ENCODE assay signal across 8 cellular contexts in the genomic region with DNA sequence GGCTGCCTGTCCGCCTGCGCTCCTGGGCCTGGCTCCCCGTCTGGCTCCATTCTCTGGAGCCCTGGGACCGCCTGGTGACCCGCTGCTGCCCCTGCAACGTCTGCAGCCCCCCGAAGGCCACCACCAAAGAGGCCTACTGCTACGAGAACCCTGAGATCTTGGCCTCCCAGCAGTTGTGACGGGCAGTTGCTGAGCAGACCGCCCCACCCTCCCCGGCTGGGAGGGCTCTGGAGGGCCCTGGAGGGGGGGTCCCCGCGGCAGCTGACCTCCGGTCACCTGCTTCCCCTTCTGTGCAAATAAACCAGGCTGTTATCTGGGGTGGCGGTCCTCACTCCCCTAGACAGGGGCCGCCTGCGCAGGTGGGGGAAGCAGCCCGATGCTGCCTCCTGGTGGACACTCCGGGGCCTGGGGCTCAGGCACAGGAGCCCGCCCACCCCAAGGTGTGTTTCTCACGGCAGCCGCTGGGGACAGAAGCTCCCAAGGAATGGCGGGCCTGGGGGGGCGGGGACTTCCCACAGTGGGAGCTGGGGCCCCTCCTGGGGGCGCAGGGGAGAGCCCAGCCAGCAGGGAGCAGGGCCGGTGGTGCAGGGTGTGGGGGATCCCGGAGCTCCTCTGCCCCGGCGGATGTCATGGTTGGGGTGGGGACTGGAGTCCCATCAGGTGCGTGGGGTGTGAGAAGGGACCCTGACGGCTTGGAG. TPM values are rescaled to one million over a fixed set of nuclear protein-coding genes. Genes with fewer than 3 reads are reported as not detected.
A peak's percentile ranks its signal among the peaks of the same experiment; 100 is the strongest.
DNase-seq lines count a peak whose midpoint lies in the region; ATAC-seq and TF ChIP-seq lines count a peak whose summit lies in the region.

No MANE protein-coding gene starts in this region.

- no peaks in the 10 kb centered on the region for H3K79me1 ChIP-seq in H9 (ENCODE audit: insufficient read depth, low read depth, low read length, poor library complexity, severe bottlenecking)

- H3K4me3 ChIP-seq in mammary epithelial cell (replicated peaks in 1 of 3; ENCODE audit: insufficient read depth in 1 of 3, low read depth in 2 of 3, low read length in 3 of 3) (no peak overlapping the region), kidney epithelial cell (ENCODE audit: low read depth, low read length) (no peak overlapping the region)

- no peaks in the 10 kb centered on the region for H3K9me3 ChIP-seq in H9 (ENCODE audit: control insufficient read depth, low read depth, low read length)
- H3K9me3 ChIP-seq in mammary epithelial cell (replicated peaks; ENCODE audit: insufficient read depth, low read length), result no peaks in the 10 kb centered on the region

- H3K36me3 Mint-ChIP-seq in H9 (ENCODE audit: insufficient read depth in 1 of 3, low read depth in 3 of 3) (peaks cover 3 to 5% (median 4%) of the 10 kb centered on the region in 3 experiments; a peak in 5 of 7 replicates), WTC11 (no peaks in the 10 kb centered on the region)

- CTCF ChIA-PET in WTC11 (lab: Charles Lee) (interaction anchor here (0.6 to 4.6 kb wide), 91 partner anchors 11 to 632 kb away, joined by 3 to 143 read pairs (median 6); a partner anchor contains a TSS), mammary epithelial cell (lab: Charles Lee; ENCODE audit: low non-redundant PET) (interaction anchor here (0.6 to 1.0 kb wide), 11 partner anchors 9 to 446 kb away, joined by 3 to 12 read pairs (median 5); a partner anchor contains a TSS)

- H3K4ac ChIP-seq in H9 (ENCODE audit: low read depth, low read length), result no peak overlapping the region

- H3T11ph ChIP-seq in H9 (ENCODE audit: low read length), result no peak overlapping the region

- no peak overlapping the region for H4K5ac ChIP-seq in H9 (ENCODE audit: insufficient read length, low read depth, low read length)

- H3K27me3 ChIP-seq in H9 (ENCODE audit: insufficient read depth, low read length) (no peaks in the 10 kb centered on the region), mammary epithelial cell (ENCODE audit: insufficient read depth, low read length) (no peaks in the 10 kb centered on the region), kidney epithelial cell (ENCODE audit: control insufficient read depth, insufficient read depth, low read length) (peaks cover 41% of the 10 kb centered on the region)

- no peak overlapping the region for H3K56ac ChIP-seq in H9 (ENCODE audit: insufficient read length, low read depth, low read length)

- H3K4me3 Mint-ChIP-seq in H9, result no peak overlapping the region
- H3K4me3 Mint-ChIP-seq in WTC11, result no peak overlapping the region

- no peaks in the 10 kb centered on the region for H3K36me3 ChIP-seq in mammary epithelial cell (ENCODE audit: insufficient read depth, low read length)
- H3K36me3 ChIP-seq in kidney epithelial cell (ENCODE audit: control insufficient read depth, insufficient read depth, low read length), result no peaks in the 10 kb centered on the region

- H3K9ac ChIP-seq in H9 (ENCODE audit: extremely low read depth, insufficient read length, low read length), result no peak overlapping the region
- no peak overlapping the region for H3K9ac ChIP-seq in mammary epithelial cell (ENCODE audit: insufficient read depth, low read length)

- TF ChIP-seq CTCF in H9 (conservative IDR thresholded peaks at IDR 0.05), result peak; percentile 99
- TF ChIP-seq CTCF in WTC11 (IDR thresholded peaks at IDR 0.05), result peak; percentile 98
- peak; percentile 91 to 95 for TF ChIP-seq CTCF in mammary epithelial cell (conservative IDR thresholded peaks at IDR 0.05 in 1 of 2, IDR thresholded peaks at IDR 0.05 in 1 of 2; ENCODE audit: extremely low read depth in 1 of 2, insufficient read depth in 1 of 2, low read depth in 1 of 2, low read length in 2 of 2)
- peak; percentile 99 for TF ChIP-seq CTCF in kidney epithelial cell (IDR thresholded peaks at IDR 0.05; ENCODE audit: insufficient read depth, low read length, poor library complexity, severe bottlenecking)

- no peaks in the 10 kb centered on the region for H3K79me2 ChIP-seq in H9 (ENCODE audit: insufficient read depth, low read length)
- peaks cover 18% of the 10 kb centered on the region for H3K79me2 ChIP-seq in mammary epithelial cell (ENCODE audit: insufficient read depth, low read length)

- no peak overlapping the region for H2AK5ac ChIP-seq in H9 (ENCODE audit: insufficient read length, low read length)

- no peak overlapping the region for H2BK12ac ChIP-seq in H9 (ENCODE audit: insufficient read length, low read depth, low read length)

- H3K27ac Mint-ChIP-seq in H9 (no peak overlapping the region), WTC11 (no peak overlapping the region)

- no peak overlapping the region for H3K18ac ChIP-seq in H9 (ENCODE audit: insufficient read length, low read depth, low read length)

- dilution Hi-C loops in mammary epithelial cell (cut with HindIII; ENCODE audit: low sequenced_read_pairs), result no loop called here

- ATAC-seq in WTC11, result peak; percentile 23

- no peak overlapping the region for H4K91ac ChIP-seq in H9 (ENCODE audit: insufficient read length, low read depth, low read length)

- BruUV-seq in mammary epithelial cell (replicated peaks; lab: Mats Ljungman, UMichigan), result no TSS peak

- H3K27ac ChIP-seq in H9 (ENCODE audit: insufficient read length, low read depth, low read length), result no peak overlapping the region
- H3K27ac ChIP-seq in mammary epithelial cell (ENCODE audit: insufficient read depth, low read depth, low read length), result no peak overlapping the region

- peaks cover 3% of the 10 kb centered on the region; the same call in 1 of the 2 replicates for H3K4me1 ChIP-seq in H9 (ENCODE audit: insufficient read depth, low read length)
- H3K4me1 ChIP-seq in mammary epithelial cell (ENCODE audit: insufficient read depth, low read length), result peaks cover 27% of the 10 kb centered on the region

- no peak overlapping the region for H3K4me2 ChIP-seq in H9 (ENCODE audit: insufficient read depth, insufficient read length, low read length)
- peak overlapping the region; percentile 53 for H3K4me2 ChIP-seq in mammary epithelial cell (ENCODE audit: insufficient read depth, low read depth, low read length)

- no peak overlapping the region for H3K14ac ChIP-seq in H9 (ENCODE audit: insufficient read depth, low read length)

- intact Hi-C loops in mammary epithelial cell (cut with micrococcal nuclease), result loop anchor here (1.0 to 2.0 kb wide), 3 partner anchors 36 to 118 kb away; a partner anchor contains a TSS

- DNase-seq in C1 segment of cervical spinal cord (lab: John Stamatoyannopoulos, UW), result peak; percentile 10 to 81 (median 56)
- DNase-seq in H9, result peak; percentile 89
- DNase-seq in NCI-H2227 treated with DMSO at 0.1 percent for 48 hours (lab: John Stamatoyannopoulos, UW), result peak; percentile 60
- peak; percentile 96 for DNase-seq in WTC11 (ENCODE audit: low spot score)
- DNase-seq in mammary epithelial cell, result peak; percentile 55
- DNase-seq in kidney epithelial cell (ENCODE audit: low read depth), result no peak
- DNase-seq in stimulated activated CD4-positive, alpha-beta T cell treated with anti-CD3 and anti-CD28 coated beads, Interleukin-15, amount 100 ng/mL, for 48 hours (ENCODE audit: low read depth in 2 of 2), result peak; percentile 80 to 92
- no peak for DNase-seq in cortex of kidney (lab: John Stamatoyannopoulos, UW)

- H3K4me1 Mint-ChIP-seq in H9 (peaks cover 12 to 20% of the 10 kb centered on the region in 2 experiments), WTC11 (peaks cover 18% of the 10 kb centered on the region)

- no peaks in the 10 kb centered on the region for H3K23me2 ChIP-seq in H9 (ENCODE audit: insufficient read length, low read depth, low read length, poor library complexity, severe bottlenecking)

- no peak overlapping the region for H2BK15ac ChIP-seq in H9 (ENCODE audit: low read depth, low read length)

- no CpG with 5 or more reads among the region's 31 CpGs for WGBS in H9 (ENCODE audit: extremely low coverage, insufficient read length, low lambda C conversion rate)
- WGBS in mammary epithelial cell (ENCODE audit: low coverage, missing lambda C conversion rate), result 25% methylated on average over 13 of the region's 31 CpGs

- no peak overlapping the region for H3K23ac ChIP-seq in H9 (ENCODE audit: insufficient read length, low read depth, low read length)

- H4K8ac ChIP-seq in H9 (replicated peaks; ENCODE audit: insufficient read length, low read depth, low read length), result no peak overlapping the region

- H2AFZ ChIP-seq in H9 (ENCODE audit: low read length) (no peak overlapping the region), mammary epithelial cell (ENCODE audit: low read depth, low read length) (no peak overlapping the region)

- H2BK120ac ChIP-seq in H9 (ENCODE audit: low read depth, low read length, poor library complexity, severe bottlenecking), result no peak overlapping the region

- H2BK5ac ChIP-seq in H9 (ENCODE audit: insufficient read length, low read length), result no peak overlapping the region

- no peaks in the 10 kb centered on the region; a peak in 1 of 5 replicates for H3K9me3 Mint-ChIP-seq in H9
- H3K9me3 Mint-ChIP-seq in WTC11, result no peaks in the 10 kb centered on the region

- in situ Hi-C loops in mammary epithelial cell (cut with MboI; ENCODE audit: low sequenced_read_pairs in 2 of 2), result loop anchor here in 1 of 2 donors (10.0 kb wide), 1 partner anchor 112 kb away; no protein-coding TSS in a partner anchor

- H4K20me1 ChIP-seq in H9 (ENCODE audit: control insufficient read depth, insufficient read depth, insufficient read length), result no peaks in the 10 kb centered on the region
- no peaks in the 10 kb centered on the region for H4K20me1 ChIP-seq in mammary epithelial cell (ENCODE audit: insufficient read depth, low read length)

- POLR2A ChIA-PET in WTC11 (lab: Charles Lee), result interaction anchor here (0.5 to 0.9 kb wide), 3 partner anchors 21 to 122 kb away, joined by 3 to 4 read pairs (median 3); a partner anchor contains a TSS

- peaks cover 7% of the 10 kb centered on the region for H3K27me3 Mint-ChIP-seq in H9 (ENCODE audit: low read depth)
- H3K27me3 Mint-ChIP-seq in WTC11 (ENCODE audit: low read depth), result no peaks in the 10 kb centered on the region

- H2BK20ac ChIP-seq in H9 (ENCODE audit: low read depth, low read length, poor library complexity, severe bottlenecking), result no peak overlapping the region

RNA-seq across cellular contexts. Expression of a gene that starts 4.7 kb away (rescaled TPM):
- total RNA-seq in H9 (2021) (378 and 386 TPM in 2 replicates), WTC11 (2021) (373 to 376 TPM (median 375 TPM) in 3 replicates), mammary epithelial cell (100 to 1,000 TPM; 177 to 464 TPM), kidney epithelial cell (262 and 275 TPM in 2 replicates)
- polyA plus RNA-seq in mammary epithelial cell, result 853 TPM
- 613 TPM for polyA minus RNA-seq in mammary epithelial cell

RNA-seq across cellular contexts. Expression of a gene that starts 5.7 kb away (rescaled TPM):
- total RNA-seq in H9 (2021) (not detected in 2 replicates), WTC11 (2021) (0.13 to 0.23 TPM (median 0.14 TPM) in 3 replicates), mammary epithelial cell (not detected), kidney epithelial cell (0.25 TPM in 1 of 2 replicates, not detected in the other)
- polyA plus RNA-seq in mammary epithelial cell, result not detected
- not detected for polyA minus RNA-seq in mammary epithelial cell

RNA-seq across cellular contexts. Expression of a gene that starts 9.1 kb away (rescaled TPM):
- total RNA-seq in H9 (2021) (0.15 and 0.20 TPM in 2 replicates), WTC11 (2021) (0.32 to 0.59 TPM (median 0.41 TPM) in 3 replicates), mammary epithelial cell (under 1 TPM in 1 of 2 donors, not detected in 1; 0.28 TPM), kidney epithelial cell (not detected in 2 replicates)
- polyA plus RNA-seq in mammary epithelial cell, result 0.02 TPM
- polyA minus RNA-seq in mammary epithelial cell, result not detected

RNA-seq across cellular contexts. Expression of a gene that starts 11.4 kb away (rescaled TPM):
- total RNA-seq in H9 (2021) (1.0 and 1.9 TPM in 2 replicates), WTC11 (2021) (2.8 to 3.5 TPM (median 2.9 TPM) in 3 replicates), mammary epithelial cell (1 to 10 TPM; 1.3 to 2.2 TPM), kidney epithelial cell (2.1 and 3.8 TPM in 2 replicates)
- 2.7 TPM for polyA plus RNA-seq in mammary epithelial cell
- polyA minus RNA-seq in mammary epithelial cell, result not detected

RNA-seq across cellular contexts. Expression of a gene that starts 14.3 kb away (rescaled TPM):
- total RNA-seq in H9 (2021) (7.7 and 8.1 TPM in 2 replicates), WTC11 (2021) (13.3 to 14.8 TPM (median 14.3 TPM) in 3 replicates), mammary epithelial cell (1 to 10 TPM in 1 of 2 donors, not detected in 1; 1.0 TPM), kidney epithelial cell (3.1 and 4.2 TPM in 2 replicates)
- polyA plus RNA-seq in mammary epithelial cell, result 0.10 TPM
- not detected for polyA minus RNA-seq in mammary epithelial cell

Comparison
In these comparisons a context has a peak if more than half of its experiments do, and no peak if none do; other contexts are left out.
1. DNase-seq: peak in C1 segment of cervical spinal cord (14 of 14), H9 (single experiment), NCI-H2227 treated with DMSO at 0.1 percent for 48 hours (single experiment), WTC11 (single experiment), mammary epithelial cell (single experiment) and stimulated activated CD4-positive, alpha-beta T cell treated with anti-CD3 and anti-CD28 coated beads, Interleukin-15, amount 100 ng/mL, for 48 hours (2 of 2); none in kidney epithelial cell (single experiment) and cortex of kidney (single experiment).
2. Peak in every context shown above with its lines, with median percentiles within 50 percentile points of each other: CTCF ChIP-seq.